22 cellular contexts compared by ENCODE assay signal in genomic region chr12:92519284-92519683, GRCh38.
"Had no signal": no experiment of that assay in that cellular context is flagged by ENCODE, and none has a peak within 500 bp of the region (broad histone marks: within the 10 kb centered on the region; RNA-seq: fewer than 3 reads in every experiment).

No MANE protein-coding gene starts in this region.

- H3K4me2 ChIP-seq: neural progenitor cell had no signal

- H3K27me3 ChIP-seq: ascending aorta, esophagus squamous epithelium, neural progenitor cell, ovary had no signal

- H3K36me3 ChIP-seq: ascending aorta, esophagus squamous epithelium, neural progenitor cell, ovary had no signal

- H3K4me3 Mint-ChIP-seq: activated CD4-positive, alpha-beta memory T cell treated with anti-CD3 and anti-CD28 coated beads, Interleukin-2, amount 10 ng/mL, durations not matched to agents 7 days and 5 days; activated CD8-positive, alpha-beta memory T cell treated with anti-CD3 and anti-CD28 coated beads, Interleukin-2, amount 10 ng/mL, durations not matched to agents 7 days and 5 days; activated naive CD4-positive, alpha-beta T cell treated with anti-CD3 and anti-CD28 coated beads, Interleukin-2, amount 10 ng/mL, durations not matched to agents 7 days and 5 days; neural progenitor cell; stimulated activated naive CD8-positive, alpha-beta T cell treated with anti-CD3 and anti-CD28 coated beads, Interleukin-15, amount 100 ng/mL, for 72 hours; T-cell had no signal

- H2AFZ ChIP-seq: neural progenitor cell had no signal

- H3K4me1 Mint-ChIP-seq: neural progenitor cell had no signal

- H3K27ac ChIP-seq: ascending aorta, esophagus squamous epithelium, neural progenitor cell, ovary had no signal

- H3K4me1 ChIP-seq: ascending aorta had no signal

- H3K27me3 Mint-ChIP-seq: activated CD4-positive, alpha-beta memory T cell treated with anti-CD3 and anti-CD28 coated beads, Interleukin-2, amount 10 ng/mL, durations not matched to agents 7 days and 5 days; activated CD8-positive, alpha-beta memory T cell treated with anti-CD3 and anti-CD28 coated beads, Interleukin-2, amount 10 ng/mL, durations not matched to agents 7 days and 5 days; activated naive CD4-positive, alpha-beta T cell treated with anti-CD3 and anti-CD28 coated beads, Interleukin-2, amount 10 ng/mL, durations not matched to agents 7 days and 5 days; stimulated activated naive CD8-positive, alpha-beta T cell treated with anti-CD3 and anti-CD28 coated beads, Interleukin-15, amount 100 ng/mL, for 72 hours; T-cell had no signal

- H3K36me3 Mint-ChIP-seq: neural progenitor cell had no signal

- DNase-seq: activated CD4-positive, alpha-beta memory T cell treated with anti-CD3 and anti-CD28 coated beads, Interleukin-2, amount 10 ng/mL, durations not matched to agents 7 days and 5 days; activated CD4-positive, CD25-positive, alpha-beta regulatory T cell treated with anti-CD3 and anti-CD28 coated beads, Interleukin-2, amount 50 U/mL, for 72 hours; activated CD8-positive, alpha-beta memory T cell treated with anti-CD3 and anti-CD28 coated beads, Interleukin-2, amount 10 ng/mL, durations not matched to agents 7 days and 5 days; activated naive CD4-positive, alpha-beta T cell treated with anti-CD3 and anti-CD28 coated beads, Interleukin-2, amount 10 ng/mL, durations not matched to agents 7 days and 5 days; cerebellar nuclear complex; cortex of kidney; effector CD4-positive, alpha-beta T cell; esophagus squamous epithelium; left colon; midbrain; ovary; SHP77; stimulated activated CD4-positive, alpha-beta T cell treated with anti-CD3 and anti-CD28 coated beads, Interleukin-12 subunit alpha, Interleukin-12 subunit beta, amount 100 ng/mL, for 4 hours; stimulated activated CD4-positive, alpha-beta T cell treated with anti-CD3 and anti-CD28 coated beads, Interleukin-1b, Interleukin-23, amount 100 ng/mL, for 48 hours; stimulated activated CD8-positive, alpha-beta memory T cell treated with anti-CD3 and anti-CD28 coated beads, Interleukin-4, amount 100 ng/mL, for 48 hours; stimulated activated naive CD8-positive, alpha-beta T cell treated with anti-CD3 and anti-CD28 coated beads, Interleukin-15, amount 100 ng/mL, for 72 hours; T-cell; T1000; trophoblast cell had no signal

- ATAC-seq: activated CD8-positive, alpha-beta memory T cell treated with anti-CD3 and anti-CD28 coated beads, Interleukin-2, amount 10 ng/mL, durations not matched to agents 7 days and 5 days; left colon; SK-N-SH treated with all-trans-retinoic acid at 6 μM for 48 hours; stimulated activated naive CD8-positive, alpha-beta T cell treated with anti-CD3 and anti-CD28 coated beads, Interleukin-15, amount 100 ng/mL, for 72 hours; T-cell had no signal

- H3K27ac Mint-ChIP-seq: activated CD4-positive, alpha-beta memory T cell treated with anti-CD3 and anti-CD28 coated beads, Interleukin-2, amount 10 ng/mL, durations not matched to agents 7 days and 5 days; activated CD8-positive, alpha-beta memory T cell treated with anti-CD3 and anti-CD28 coated beads, Interleukin-2, amount 10 ng/mL, durations not matched to agents 7 days and 5 days; activated naive CD4-positive, alpha-beta T cell treated with anti-CD3 and anti-CD28 coated beads, Interleukin-2, amount 10 ng/mL, durations not matched to agents 7 days and 5 days; neural progenitor cell; T-cell had no signal

- H3K9ac ChIP-seq: neural progenitor cell had no signal

- H3K4me3 ChIP-seq: ascending aorta, esophagus squamous epithelium, neural progenitor cell, ovary had no signal

- H3K9me3 ChIP-seq: esophagus squamous epithelium, ovary had no signal
